Comparison of ENCODE assay signal across 28 cellular contexts in genomic region chr9:137798901-137799629, GRCh38.
DNase-seq lines count a peak whose midpoint lies in the region; ATAC-seq and TF ChIP-seq lines count a peak whose summit lies in the region.
"Had no signal": no experiment of that assay in that cellular context is flagged by ENCODE, and none has a peak within 500 bp of the region (broad histone marks: within the 10 kb centered on the region; RNA-seq: fewer than 3 reads in every experiment).

No MANE protein-coding gene starts in this region.

- no peak overlapping the region for H3K14ac ChIP-seq in H9 (ENCODE audit: insufficient read depth, low read length)

- H3K4me3 ChIP-seq in upper lobe of right lung, result no peak overlapping the region
- H3K4me3 ChIP-seq: esophagus squamous epithelium, GM23338, hepatocyte had no signal

- H3K27me3 Mint-ChIP-seq in H9 (ENCODE audit: low read depth), result no peaks in the 10 kb centered on the region; the same call in 1 of the 2 replicates
- H3K27me3 Mint-ChIP-seq: activated CD8-positive, alpha-beta T cell treated with anti-CD3 and anti-CD28 coated beads for 36 hours; activated naive CD8-positive, alpha-beta T cell treated with anti-CD3 and anti-CD28 coated beads, Interleukin-2, amount 10 ng/mL, durations not matched to agents 7 days and 5 days; activated T-helper 17 cell treated with anti-CD3 and anti-CD28 coated beads, Interleukin-2, amount 50 U/mL, for 72 hours; dendritic cell treated with granulocyte-macrophage colony-stimulating factor and Interleukin-4, amounts not matched to agents 40 ng/mL and 50 ng/mL, for 4 days had no signal

- no peak overlapping the region for H3K27ac ChIP-seq in upper lobe of right lung
- H3K27ac ChIP-seq in H9 (ENCODE audit: insufficient read length, low read depth, low read length), result no peak overlapping the region
- H3K27ac ChIP-seq: esophagus squamous epithelium, hepatocyte had no signal

- H2BK20ac ChIP-seq in H9 (ENCODE audit: low read depth, low read length, poor library complexity, severe bottlenecking), result no peak overlapping the region

- H3K4ac ChIP-seq in H9 (ENCODE audit: low read depth, low read length), result no peak overlapping the region

- H3K9me3 Mint-ChIP-seq in H9, result no peaks in the 10 kb centered on the region; a peak in 1 of 5 replicates
- H3K9me3 Mint-ChIP-seq: activated CD8-positive, alpha-beta T cell treated with anti-CD3 and anti-CD28 coated beads for 36 hours; activated naive CD8-positive, alpha-beta T cell treated with anti-CD3 and anti-CD28 coated beads, Interleukin-2, amount 10 ng/mL, durations not matched to agents 7 days and 5 days; activated T-helper 17 cell treated with anti-CD3 and anti-CD28 coated beads, Interleukin-2, amount 50 U/mL, for 72 hours; dendritic cell treated with granulocyte-macrophage colony-stimulating factor and Interleukin-4, amounts not matched to agents 40 ng/mL and 50 ng/mL, for 4 days; GM23338 had no signal

- H4K20me1 ChIP-seq in H9 (ENCODE audit: control insufficient read depth, insufficient read depth, insufficient read length), result peaks cover 2% of the 10 kb centered on the region

- TF ChIP-seq CTCF in upper lobe of right lung (IDR thresholded peaks at IDR 0.05), result no peak
- TF ChIP-seq CTCF in H9 (conservative IDR thresholded peaks at IDR 0.05), result no peak

- no peak overlapping the region for H2BK15ac ChIP-seq in H9 (ENCODE audit: low read depth, low read length)

- H3K27me3 ChIP-seq in upper lobe of right lung (no peaks in the 10 kb centered on the region), H9 (ENCODE audit: insufficient read depth, low read length) (no peaks in the 10 kb centered on the region)
- H3K27me3 ChIP-seq: esophagus squamous epithelium, hepatocyte had no signal

- no peak overlapping the region for H3K18ac ChIP-seq in H9 (ENCODE audit: insufficient read length, low read depth, low read length)

- peak overlapping the region in 1 of 3 experiments; percentile 85; a peak in 1 of 7 replicates for H3K27ac Mint-ChIP-seq in H9
- H3K27ac Mint-ChIP-seq: activated CD8-positive, alpha-beta T cell treated with anti-CD3 and anti-CD28 coated beads for 36 hours; activated naive CD8-positive, alpha-beta T cell treated with anti-CD3 and anti-CD28 coated beads, Interleukin-2, amount 10 ng/mL, durations not matched to agents 7 days and 5 days; activated T-helper 17 cell treated with anti-CD3 and anti-CD28 coated beads, Interleukin-2, amount 50 U/mL, for 72 hours; dendritic cell treated with granulocyte-macrophage colony-stimulating factor and Interleukin-4, amounts not matched to agents 40 ng/mL and 50 ng/mL, for 4 days; GM23338 had no signal

- H2AK5ac ChIP-seq in H9 (ENCODE audit: insufficient read length, low read length), result no peak overlapping the region

- no CpG with 5 or more reads among the region's 21 CpGs for WGBS in H9 (ENCODE audit: extremely low coverage, insufficient read length, low lambda C conversion rate)

- H3K9me3 ChIP-seq in upper lobe of right lung (no peaks in the 10 kb centered on the region), H9 (ENCODE audit: control insufficient read depth, low read depth, low read length) (no peaks in the 10 kb centered on the region)
- H3K9me3 ChIP-seq: esophagus squamous epithelium had no signal

- no peak overlapping the region for H3K23ac ChIP-seq in H9 (ENCODE audit: insufficient read length, low read depth, low read length)

- intact Hi-C loops in left cardiac atrium (cut with DNase I), result no loop called here
- intact Hi-C loops in left ventricle myocardium superior (cut with micrococcal nuclease), result no loop called here
- intact Hi-C loops in upper lobe of right lung (cut with DNase I), result no loop called here

- H2BK5ac ChIP-seq in H9 (ENCODE audit: insufficient read length, low read length), result no peak overlapping the region

- no peak overlapping the region for H3K4me2 ChIP-seq in H9 (ENCODE audit: insufficient read depth, insufficient read length, low read length)
- H3K4me2 ChIP-seq: GM23338, hepatocyte had no signal

- H3K36me3 ChIP-seq in upper lobe of right lung, result peaks cover 86% of the 10 kb centered on the region

- ATAC-seq in left cardiac atrium (no peak), left ventricle myocardium superior (no peak), upper lobe of right lung (peak; percentile 16), HG03097 (IDR thresholded peaks at IDR 0.05; ENCODE audit: low FRiP score, unreplicated experiment) (no peak)
- ATAC-seq: activated CD8-positive, alpha-beta T cell treated with anti-CD3 and anti-CD28 coated beads for 36 hours; activated T-helper 17 cell treated with anti-CD3 and anti-CD28 coated beads, Interleukin-2, amount 50 U/mL, for 72 hours; GM23338; left colon had no signal

- H3K23me2 ChIP-seq in H9 (ENCODE audit: insufficient read length, low read depth, low read length, poor library complexity, severe bottlenecking), result no peaks in the 10 kb centered on the region

- DNase-seq in left cardiac atrium (peak; percentile 6), left ventricle myocardium superior (no peak), NCI-H2196 (lab: John Stamatoyannopoulos, UW; ENCODE audit: unreplicated experiment) (peak; percentile 52), left kidney (ENCODE audit: low read depth, low spot score) (peak; percentile 55), upper lobe of right lung (no peak), H9 (no peak), hepatic stellate cell (ENCODE audit: low spot score) (no peak)
- DNase-seq: activated CD4-positive, CD25-positive, alpha-beta regulatory T cell treated with anti-CD3 and anti-CD28 coated beads, Interleukin-2, amount 50 U/mL, for 72 hours; activated CD8-positive, alpha-beta T cell treated with anti-CD3 and anti-CD28 coated beads for 36 hours; activated naive CD8-positive, alpha-beta T cell treated with anti-CD3 and anti-CD28 coated beads, Interleukin-2, amount 10 ng/mL, durations not matched to agents 7 days and 5 days; central memory CD4-positive, alpha-beta T cell; esophagus squamous epithelium; left colon; NCI-H1092; NCI-H187; NCI-H446; NCI-H82; nucleus accumbens; small intestine; stimulated activated CD4-positive, alpha-beta T cell treated with anti-CD3 and anti-CD28 coated beads, Interleukin-1b, Interleukin-23, amount 100 ng/mL, for 48 hours; stimulated activated CD8-positive, alpha-beta memory T cell treated with anti-CD3 and anti-CD28 coated beads, Interleukin-4, amount 100 ng/mL, for 48 hours; T-helper 1 cell had no signal

- no peak overlapping the region for H4K8ac ChIP-seq in H9 (replicated peaks; ENCODE audit: insufficient read length, low read depth, low read length)

- no peak overlapping the region for H3T11ph ChIP-seq in H9 (ENCODE audit: low read length)

- H3K36me3 Mint-ChIP-seq in H9 (ENCODE audit: insufficient read depth in 1 of 3, low read depth in 3 of 3), result peaks cover 54 to 91% (median 91%) of the 10 kb centered on the region in 3 experiments

- H3K4me3 Mint-ChIP-seq in H9, result no peak overlapping the region
- H3K4me3 Mint-ChIP-seq: activated CD8-positive, alpha-beta T cell treated with anti-CD3 and anti-CD28 coated beads for 36 hours; activated naive CD8-positive, alpha-beta T cell treated with anti-CD3 and anti-CD28 coated beads, Interleukin-2, amount 10 ng/mL, durations not matched to agents 7 days and 5 days; activated T-helper 17 cell treated with anti-CD3 and anti-CD28 coated beads, Interleukin-2, amount 50 U/mL, for 72 hours; CD14-positive monocyte; dendritic cell treated with granulocyte-macrophage colony-stimulating factor and Interleukin-4, amounts not matched to agents 40 ng/mL and 50 ng/mL, for 4 days; GM23338 had no signal

- H3K4me1 ChIP-seq in upper lobe of right lung, result no peaks in the 10 kb centered on the region
- no peaks in the 10 kb centered on the region for H3K4me1 ChIP-seq in H9 (ENCODE audit: insufficient read depth, low read length)
- H3K4me1 ChIP-seq: esophagus squamous epithelium had no signal

- H4K5ac ChIP-seq in H9 (ENCODE audit: insufficient read length, low read depth, low read length), result no peak overlapping the region

- no peak overlapping the region for H2AFZ ChIP-seq in H9 (ENCODE audit: low read length)
- H2AFZ ChIP-seq: GM23338, hepatocyte had no signal

- no peaks in the 10 kb centered on the region for H3K79me2 ChIP-seq in H9 (ENCODE audit: insufficient read depth, low read length)
- H3K79me2 ChIP-seq: hepatocyte had no signal

- no peak overlapping the region for H3K56ac ChIP-seq in H9 (ENCODE audit: insufficient read length, low read depth, low read length)

- H3K9ac ChIP-seq in H9 (ENCODE audit: extremely low read depth, insufficient read length, low read length), result no peak overlapping the region

- no peaks in the 10 kb centered on the region for H3K4me1 Mint-ChIP-seq in H9
- H3K4me1 Mint-ChIP-seq: activated naive CD8-positive, alpha-beta T cell treated with anti-CD3 and anti-CD28 coated beads, Interleukin-2, amount 10 ng/mL, durations not matched to agents 7 days and 5 days; activated T-helper 17 cell treated with anti-CD3 and anti-CD28 coated beads, Interleukin-2, amount 50 U/mL, for 72 hours; CD14-positive monocyte; GM23338 had no signal

- H2BK120ac ChIP-seq in H9 (ENCODE audit: low read depth, low read length, poor library complexity, severe bottlenecking), result no peak overlapping the region

- no peak overlapping the region for H4K91ac ChIP-seq in H9 (ENCODE audit: insufficient read length, low read depth, low read length)

- H2BK12ac ChIP-seq in H9 (ENCODE audit: insufficient read length, low read depth, low read length), result no peak overlapping the region

- H3K79me1 ChIP-seq in H9 (ENCODE audit: insufficient read depth, low read depth, low read length, poor library complexity, severe bottlenecking), result no peaks in the 10 kb centered on the region

Comparison
In these comparisons a context has a peak if more than half of its experiments do, and no peak if none do; other contexts are left out.
1. DNase-seq: peak in left cardiac atrium (single experiment), NCI-H2196 (single experiment) and left kidney (single experiment); none in left ventricle myocardium superior (single experiment), upper lobe of right lung (single experiment), H9 (single experiment) and hepatic stellate cell (single experiment).